ENCODE assay signal across 1 cellular context in genomic region chr11:17208257-17208999, GRCh38.
TF ChIP-seq lines count a peak whose summit lies in the region.

No MANE protein-coding gene starts in this region.

TF ChIP-seq in GM12878, 131 proteins besides CTCF, POLR2A, EP300 and RAD21 (continued from another document):
- TF ChIP-seq PML (IDR thresholded peaks at IDR 0.05; ENCODE audit: low read length) = 0 out of 2 replicates have a peak, but pooled peaks have one; percentile 51
- peak; percentile 21; the same call in 1 of the 2 replicates for TF ChIP-seq NKRF (conservative IDR thresholded peaks at IDR 0.05)
- TF ChIP-seq CHD2 (IDR thresholded peaks at IDR 0.05; ENCODE audit: borderline replicate concordance, low read depth, low read length) = no peak
- no peak for TF ChIP-seq E2F4 (IDR thresholded peaks at IDR 0.05; ENCODE audit: low read depth, low read length)
- no peak for TF ChIP-seq SREBF2 (IDR thresholded peaks at IDR 0.05; ENCODE audit: low read length)
- no peak for TF ChIP-seq NFYA (IDR thresholded peaks at IDR 0.05; ENCODE audit: borderline replicate concordance, low read depth, low read length)
- TF ChIP-seq RELB (IDR thresholded peaks at IDR 0.05; ENCODE audit: low read depth) = peak; percentile 41; the same call in 1 of the 2 replicates
- 0 out of 2 replicates have a peak, but pooled peaks have one; percentile 30 for TF ChIP-seq ZNF217 (IDR thresholded peaks at IDR 0.05)
- TF ChIP-seq ELK1 (IDR thresholded peaks at IDR 0.05; ENCODE audit: low read depth, low read length) = 0 out of 2 replicates have a peak, but pooled peaks have one; percentile 15
- no peak for TF ChIP-seq BCLAF1 (IDR thresholded peaks at IDR 0.05)
- TF ChIP-seq USF2 (IDR thresholded peaks at IDR 0.05; ENCODE audit: borderline replicate concordance, low read depth, low read length) = peak; percentile 82
- TF ChIP-seq USF1 (IDR thresholded peaks at IDR 0.05; ENCODE audit: borderline replicate concordance, extremely low read length, insufficient read depth, low read depth, low read length) = peak; percentile 74
- TF ChIP-seq RAD51 (IDR thresholded peaks at IDR 0.05) = peak; percentile 99
- no peak for TF ChIP-seq ZBTB11 (CRISPR knock-in tag; IDR thresholded peaks at IDR 0.05)
